In genomic region chr2:231664727-231665126, GRCh38 we compare ENCODE assay signal across 1 cellular context.
TF ChIP-seq lines count a peak whose summit lies in the region.

No MANE protein-coding gene starts in this region.

TF ChIP-seq in H1, 55 proteins besides CTCF, POLR2A, EP300 and RAD21:
- TF ChIP-seq, protein P1, sequence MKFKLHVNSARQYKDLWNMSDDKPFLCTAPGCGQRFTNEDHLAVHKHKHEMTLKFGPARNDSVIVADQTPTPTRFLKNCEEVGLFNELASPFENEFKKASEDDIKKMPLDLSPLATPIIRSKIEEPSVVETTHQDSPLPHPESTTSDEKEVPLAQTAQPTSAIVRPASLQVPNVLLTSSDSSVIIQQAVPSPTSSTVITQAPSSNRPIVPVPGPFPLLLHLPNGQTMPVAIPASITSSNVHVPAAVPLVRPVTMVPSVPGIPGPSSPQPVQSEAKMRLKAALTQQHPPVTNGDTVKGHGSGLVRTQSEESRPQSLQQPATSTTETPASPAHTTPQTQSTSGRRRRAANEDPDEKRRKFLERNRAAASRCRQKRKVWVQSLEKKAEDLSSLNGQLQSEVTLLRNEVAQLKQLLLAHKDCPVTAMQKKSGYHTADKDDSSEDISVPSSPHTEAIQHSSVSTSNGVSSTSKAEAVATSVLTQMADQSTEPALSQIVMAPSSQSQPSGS (IDR thresholded peaks at IDR 0.05; ENCODE audit: low read length), result no peak
- TF ChIP-seq RNF2 (IDR thresholded peaks at IDR 0.05; ENCODE audit: borderline replicate concordance, low read depth, low read length, missing control alignments, poor library complexity, severe bottlenecking) (no peak), FOSL1 (IDR thresholded peaks at IDR 0.05; ENCODE audit: insufficient read depth, low read depth, low read length) (no peak), ZNF274 (IDR thresholded peaks at IDR 0.05; ENCODE audit: borderline replicate concordance, extremely low read depth, low read length) (no peak), CEBPB (IDR thresholded peaks at IDR 0.05; ENCODE audit: low read depth, low read length) (no peak), CHD2 (IDR thresholded peaks at IDR 0.05; ENCODE audit: low read length) (no peak), HDAC2 (IDR thresholded peaks at IDR 0.05; ENCODE audit: borderline replicate concordance in 1 of 2, low read depth in 2 of 2, low read length in 2 of 2) (no peak), CREB1 (IDR thresholded peaks at IDR 0.05) (no peak), SP1 (IDR thresholded peaks at IDR 0.05; ENCODE audit: low read depth, low read length) (no peak), ASH2L (IDR thresholded peaks at IDR 0.05; ENCODE audit: low read length) (no peak), NRF1 (IDR thresholded peaks at IDR 0.05; ENCODE audit: low read depth, low read length) (no peak)
- TF ChIP-seq, protein P2, sequence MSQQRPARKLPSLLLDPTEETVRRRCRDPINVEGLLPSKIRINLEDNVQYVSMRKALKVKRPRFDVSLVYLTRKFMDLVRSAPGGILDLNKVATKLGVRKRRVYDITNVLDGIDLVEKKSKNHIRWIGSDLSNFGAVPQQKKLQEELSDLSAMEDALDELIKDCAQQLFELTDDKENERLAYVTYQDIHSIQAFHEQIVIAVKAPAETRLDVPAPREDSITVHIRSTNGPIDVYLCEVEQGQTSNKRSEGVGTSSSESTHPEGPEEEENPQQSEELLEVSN (IDR thresholded peaks at IDR 0.05), result no peak
